ENCODE assay signal across 20 cellular contexts in the genomic region with DNA sequence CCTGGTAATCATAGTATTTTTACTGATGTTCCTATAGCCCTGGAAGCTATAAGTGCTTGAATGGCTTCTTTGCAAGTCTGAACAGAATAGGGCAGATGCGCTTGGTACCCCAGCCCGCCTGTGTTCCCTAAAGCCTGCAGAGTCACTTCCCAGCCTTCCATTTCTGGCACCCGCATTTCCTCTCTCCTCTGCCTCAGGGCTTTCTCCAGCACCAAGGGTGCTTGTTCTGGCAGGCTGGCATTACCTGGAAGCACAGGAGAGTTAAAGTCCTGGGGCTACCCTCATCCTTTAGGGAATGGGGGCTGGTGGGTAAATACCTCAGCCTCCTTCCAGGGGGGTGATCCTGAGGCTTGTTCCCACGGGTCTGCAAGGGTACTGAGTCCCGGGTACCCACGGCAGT. TPM values are rescaled to one million over a fixed set of nuclear protein-coding genes. Genes with fewer than 3 reads are reported as not detected.
DNase-seq lines count a peak whose midpoint lies in the region; ATAC-seq, FAIRE-seq and TF ChIP-seq lines count a peak whose summit lies in the region.
"Had no signal": no experiment of that assay in that cellular context is flagged by ENCODE, and none has a peak within 500 bp of the region (broad histone marks: within the 10 kb centered on the region; RNA-seq: fewer than 3 reads in every experiment).

No MANE protein-coding gene starts in this region.

- H3K4me3 Mint-ChIP-seq in CD14-positive monocyte: no peak overlapping the region
- H3K4me3 Mint-ChIP-seq: CD8-positive, alpha-beta T cell; H9; IgD-negative memory B cell had no signal

- H3K36me3 Mint-ChIP-seq in CD14-positive monocyte: no peaks in the 10 kb centered on the region
- H3K36me3 Mint-ChIP-seq: CD8-positive, alpha-beta T cell; IgD-negative memory B cell had no signal

- no peak for FAIRE-seq in bronchial epithelial cell (lab: Jason Lieb, UNC)
- FAIRE-seq: A549, GM12878, GM19239, H1, HepG2 had no signal

- intact Hi-C loops in CD14-positive monocyte (cut with micrococcal nuclease): no loop called here

- no peaks in the 10 kb centered on the region for H3K4me1 Mint-ChIP-seq in CD14-positive monocyte
- H3K4me1 Mint-ChIP-seq: H9, IgD-negative memory B cell had no signal

- H3K27me3 Mint-ChIP-seq in CD14-positive monocyte (ENCODE audit: low read depth in 3 of 3): peaks cover 12 to 17% (median 12%) of the 10 kb centered on the region in 3 donors

- H3K27ac Mint-ChIP-seq in CD14-positive monocyte: no peak overlapping the region
- H3K27ac Mint-ChIP-seq: CD8-positive, alpha-beta T cell; H9; IgD-negative memory B cell had no signal

- peaks cover 0 to 6% (median 4%) of the 10 kb centered on the region in 7 donors for H3K9me3 Mint-ChIP-seq in CD14-positive monocyte
- H3K9me3 Mint-ChIP-seq: H9 had no signal

- no peak overlapping the region for H3K4me3 ChIP-seq in bronchial epithelial cell (ENCODE audit: low read depth, low read length)
- H3K4me3 ChIP-seq: A549, GM12878 had no signal

- H3K27me3 ChIP-seq in bronchial epithelial cell (ENCODE audit: control insufficient read depth, insufficient read depth, low read length): peaks cover 7% of the 10 kb centered on the region

- TF ChIP-seq CTCF in bronchial epithelial cell (IDR thresholded peaks at IDR 0.05; ENCODE audit: insufficient read depth, low read length, severe bottlenecking) (no peak), CD14-positive monocyte (IDR thresholded peaks at IDR 0.05) (no peak)

- peak; percentile 4 for DNase-seq in activated effector memory CD4-positive, alpha-beta T cell treated with anti-CD3 and anti-CD28 coated beads, Interleukin-2, amount 50 U/mL, for 16 hours
- DNase-seq in activated effector memory CD4-positive, alpha-beta T cell treated with Interleukin-2 at 50 U/mL for 16 hours: no peak
- peak; percentile 19 for DNase-seq in bronchial epithelial cell (ENCODE audit: low read depth)
- peak; percentile 11 for DNase-seq in mesenteric fat pad (ENCODE audit: low spot score)
- DNase-seq in CD14-positive monocyte (ENCODE audit: low spot score): no peak
- DNase-seq in NCI-H526 treated with DMSO at 0.1 percent for 48 hours (lab: John Stamatoyannopoulos, UW): no peak
- DNase-seq: AML-193; Calu3; CD8-positive, alpha-beta T cell; DMS79 treated with DMSO at 0.1 percent for 48 hours; GF-D8; H9 had no signal

- no peaks in the 10 kb centered on the region for H3K36me3 ChIP-seq in bronchial epithelial cell (ENCODE audit: control insufficient read depth, insufficient read depth, low read length)

- no peak for ATAC-seq in HG02588 (IDR thresholded peaks at IDR 0.05; ENCODE audit: unreplicated experiment)
- ATAC-seq: A549; CD8-positive, alpha-beta T cell; GM12878; HepG2 had no signal

RNA-seq across cellular contexts. Expression of a gene that starts 7.4 kb away (rescaled TPM):
- total RNA-seq in bronchial epithelial cell (not detected in 2 replicates), mesenteric fat pad (not detected)
- polyA plus RNA-seq in CD14-positive monocyte: not detected
- total RNA-seq: Calu3; CD8-positive, alpha-beta T cell; GM12878; HepG2 had no signal
- polyA plus RNA-seq: BJ, HepG2, IgD-negative memory B cell had no signal

RNA-seq across cellular contexts. Expression of a gene that starts 12.8 kb away (rescaled TPM):
- total RNA-seq in bronchial epithelial cell (under 0.01 TPM in 1 of 2 replicates, not detected in the other), mesenteric fat pad (not detected)
- polyA plus RNA-seq in CD14-positive monocyte: not detected
- total RNA-seq: Calu3; CD8-positive, alpha-beta T cell; GM12878; HepG2 had no signal
- polyA plus RNA-seq: BJ, HepG2, IgD-negative memory B cell had no signal

Comparison
In these comparisons a context has a peak if more than half of its experiments do, and no peak if none do; other contexts are left out.
1. DNase-seq: peak in activated effector memory CD4-positive, alpha-beta T cell treated with anti-CD3 and anti-CD28 coated beads, Interleukin-2, amount 50 U/mL, for 16 hours (single experiment), bronchial epithelial cell (single experiment) and mesenteric fat pad (single experiment); none in activated effector memory CD4-positive, alpha-beta T cell treated with Interleukin-2 at 50 U/mL for 16 hours (single experiment), CD14-positive monocyte (single experiment) and NCI-H526 treated with DMSO at 0.1 percent for 48 hours (single experiment).